Comparison of ENCODE assay signal across 12 cellular contexts in the genomic region with DNA sequence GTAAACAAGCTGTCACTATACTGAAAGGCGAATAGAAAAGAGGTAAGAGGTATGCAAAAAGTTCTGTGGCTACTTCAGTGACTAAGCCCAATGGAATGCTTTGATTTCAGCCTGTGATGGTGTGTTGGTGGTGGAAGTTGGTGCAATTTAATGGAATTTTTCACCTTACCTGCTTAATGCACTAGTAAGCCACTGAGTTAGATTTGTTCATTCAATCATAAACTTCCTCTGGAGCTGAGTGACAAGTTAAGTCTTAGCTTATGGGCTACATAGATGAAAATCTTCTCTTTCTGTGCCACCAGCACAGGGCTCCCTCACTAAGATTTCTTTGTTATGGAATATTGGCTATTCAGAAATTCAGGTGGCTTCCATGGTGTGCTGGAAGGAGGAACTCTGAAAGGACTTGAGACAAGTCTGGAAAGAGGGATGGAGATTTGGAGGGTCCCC. TPM values are rescaled to one million over a fixed set of nuclear protein-coding genes. Genes with fewer than 3 reads are reported as not detected.
DNase-seq lines count a peak whose midpoint lies in the region; ATAC-seq and TF ChIP-seq lines count a peak whose summit lies in the region.
"Had no signal": no experiment of that assay in that cellular context is flagged by ENCODE, and none has a peak within 500 bp of the region (broad histone marks: within the 10 kb centered on the region; RNA-seq: fewer than 3 reads in every experiment).

No MANE protein-coding gene starts in this region.

- DNase-seq in Caki2 (ENCODE audit: low read depth) (peak; percentile 1), mammary epithelial cell (peak; percentile 59), right cardiac atrium (no peak)
- no peak for DNase-seq in activated CD4-positive, CD25-positive, alpha-beta regulatory T cell treated with anti-CD3 and anti-CD28 coated beads, Interleukin-2, amount 50 U/mL, for 72 hours
- DNase-seq: activated naive CD4-positive, alpha-beta T cell treated with anti-CD3 and anti-CD28 coated beads, Interleukin-2, amount 10 ng/mL, durations not matched to agents 7 days and 5 days; NCI-H2171 had no signal

- TF ChIP-seq CTCF in mammary epithelial cell (conservative IDR thresholded peaks at IDR 0.05 in 1 of 2, IDR thresholded peaks at IDR 0.05 in 1 of 2; ENCODE audit: extremely low read depth in 1 of 2, insufficient read depth in 1 of 2, low read depth in 1 of 2, low read length in 2 of 2), result no peak

- H4K20me1 ChIP-seq in mammary epithelial cell (ENCODE audit: insufficient read depth, low read length), result no peaks in the 10 kb centered on the region

- H3K9me3 ChIP-seq in mammary epithelial cell (replicated peaks; ENCODE audit: insufficient read depth, low read length), result no peaks in the 10 kb centered on the region
- no peaks in the 10 kb centered on the region for H3K9me3 ChIP-seq in iPS-20b (ENCODE audit: insufficient read depth, low read depth, low read length)
- H3K9me3 ChIP-seq in right cardiac atrium (ENCODE audit: control insufficient read depth, low read length), result no peaks in the 10 kb centered on the region

- no peak overlapping the region for H3K4me2 ChIP-seq in mammary epithelial cell (ENCODE audit: insufficient read depth, low read depth, low read length)
- H3K4me2 ChIP-seq: smooth muscle cell had no signal

- H3K9ac ChIP-seq in mammary epithelial cell (ENCODE audit: insufficient read depth, low read length) (no peak overlapping the region), iPS-20b (ENCODE audit: low read depth, low read length) (no peak overlapping the region)

- intact Hi-C loops in mammary epithelial cell (cut with micrococcal nuclease) (no loop called here), right cardiac atrium (cut with DNase I) (no loop called here)

- dilution Hi-C loops in mammary epithelial cell (cut with HindIII; ENCODE audit: low sequenced_read_pairs), result no loop called here

- H3K4me1 ChIP-seq in mammary epithelial cell (ENCODE audit: insufficient read depth, low read length), result no peaks in the 10 kb centered on the region
- H3K4me1 ChIP-seq in iPS-20b (ENCODE audit: insufficient read depth, low read length), result peaks cover 11% of the 10 kb centered on the region
- H3K4me1 ChIP-seq in right cardiac atrium (ENCODE audit: control insufficient read depth, insufficient read depth, low read length), result no peaks in the 10 kb centered on the region

- H3K27ac ChIP-seq in mammary epithelial cell (ENCODE audit: insufficient read depth, low read depth, low read length), result no peak overlapping the region
- peak overlapping the region; percentile 15 for H3K27ac ChIP-seq in iPS-20b (ENCODE audit: low read length)
- H3K27ac ChIP-seq in right cardiac atrium (ENCODE audit: low read length), result no peak overlapping the region
- H3K27ac ChIP-seq: VCaP had no signal

- CTCF ChIA-PET in mammary epithelial cell (lab: Charles Lee; ENCODE audit: low non-redundant PET), result no interaction called here

- H3K36me3 ChIP-seq in mammary epithelial cell (ENCODE audit: insufficient read depth, low read length), result no peaks in the 10 kb centered on the region
- H3K36me3 ChIP-seq in iPS-20b (ENCODE audit: insufficient read depth, low read depth, low read length), result no peaks in the 10 kb centered on the region

- no TSS peak for BruUV-seq in mammary epithelial cell (replicated peaks; lab: Mats Ljungman, UMichigan)

- ATAC-seq in GM21825 (IDR thresholded peaks at IDR 0.05; ENCODE audit: unreplicated experiment) (no peak), GM21515 (IDR thresholded peaks at IDR 0.05; ENCODE audit: unreplicated experiment) (no peak), right cardiac atrium (no peak)

- in situ Hi-C loops in Caki2 (cut with HindIII; ENCODE audit: low pct_unique_long_range_greater_than_20kb, low sequenced_read_pairs), result no loop called here
- in situ Hi-C loops in mammary epithelial cell (cut with MboI; ENCODE audit: low sequenced_read_pairs in 2 of 2), result no loop called here

- no peak overlapping the region for H2AFZ ChIP-seq in mammary epithelial cell (ENCODE audit: low read depth, low read length)

- 40% methylated on average over 1 of the region's 1 CpG for WGBS in mammary epithelial cell (ENCODE audit: low coverage, missing lambda C conversion rate)
- 91% methylated on average over 1 of the region's 1 CpG for WGBS in right cardiac atrium

- H3K79me2 ChIP-seq in mammary epithelial cell (ENCODE audit: insufficient read depth, low read length), result no peaks in the 10 kb centered on the region

- no peak for TF ChIP-seq EP300 in Ishikawa (IDR thresholded peaks at IDR 0.05; ENCODE audit: borderline replicate concordance)

- no peak for TF ChIP-seq RAD21 in Ishikawa (IDR thresholded peaks at IDR 0.05; ENCODE audit: low read depth)

- H3K27me3 ChIP-seq in mammary epithelial cell (ENCODE audit: insufficient read depth, low read length) (no peaks in the 10 kb centered on the region), iPS-20b (ENCODE audit: insufficient read depth, low read length) (no peaks in the 10 kb centered on the region), right cardiac atrium (ENCODE audit: control insufficient read depth, insufficient read depth) (no peaks in the 10 kb centered on the region)

- H3K4me3 ChIP-seq in mammary epithelial cell (replicated peaks in 1 of 3; ENCODE audit: insufficient read depth in 1 of 3, low read depth in 2 of 3, low read length in 3 of 3) (no peak overlapping the region), iPS-20b (ENCODE audit: low read length) (peak overlapping the region; percentile 26; the same call in 1 of the 2 replicates), right cardiac atrium (ENCODE audit: low read length) (no peak overlapping the region)
- H3K4me3 ChIP-seq: smooth muscle cell had no signal

TF ChIP-seq in Ishikawa, 13 proteins besides CTCF, POLR2A, EP300 and RAD21:
- TF ChIP-seq, protein P1, sequence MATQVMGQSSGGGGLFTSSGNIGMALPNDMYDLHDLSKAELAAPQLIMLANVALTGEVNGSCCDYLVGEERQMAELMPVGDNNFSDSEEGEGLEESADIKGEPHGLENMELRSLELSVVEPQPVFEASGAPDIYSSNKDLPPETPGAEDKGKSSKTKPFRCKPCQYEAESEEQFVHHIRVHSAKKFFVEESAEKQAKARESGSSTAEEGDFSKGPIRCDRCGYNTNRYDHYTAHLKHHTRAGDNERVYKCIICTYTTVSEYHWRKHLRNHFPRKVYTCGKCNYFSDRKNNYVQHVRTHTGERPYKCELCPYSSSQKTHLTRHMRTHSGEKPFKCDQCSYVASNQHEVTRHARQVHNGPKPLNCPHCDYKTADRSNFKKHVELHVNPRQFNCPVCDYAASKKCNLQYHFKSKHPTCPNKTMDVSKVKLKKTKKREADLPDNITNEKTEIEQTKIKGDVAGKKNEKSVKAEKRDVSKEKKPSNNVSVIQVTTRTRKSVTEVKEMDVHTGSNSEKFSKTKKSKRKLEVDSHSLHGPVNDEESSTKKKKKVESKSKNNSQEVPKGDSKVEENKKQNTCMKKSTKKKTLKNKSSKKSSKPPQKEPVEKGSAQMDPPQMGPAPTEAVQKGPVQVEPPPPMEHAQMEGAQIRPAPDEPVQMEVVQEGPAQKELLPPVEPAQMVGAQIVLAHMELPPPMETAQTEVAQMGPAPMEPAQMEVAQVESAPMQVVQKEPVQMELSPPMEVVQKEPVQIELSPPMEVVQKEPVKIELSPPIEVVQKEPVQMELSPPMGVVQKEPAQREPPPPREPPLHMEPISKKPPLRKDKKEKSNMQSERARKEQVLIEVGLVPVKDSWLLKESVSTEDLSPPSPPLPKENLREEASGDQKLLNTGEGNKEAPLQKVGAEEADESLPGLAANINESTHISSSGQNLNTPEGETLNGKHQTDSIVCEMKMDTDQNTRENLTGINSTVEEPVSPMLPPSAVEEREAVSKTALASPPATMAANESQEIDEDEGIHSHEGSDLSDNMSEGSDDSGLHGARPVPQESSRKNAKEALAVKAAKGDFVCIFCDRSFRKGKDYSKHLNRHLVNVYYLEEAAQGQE (IDR thresholded peaks at IDR 0.05; ENCODE audit: low read depth), result no peak
- peak; percentile 61 for TF ChIP-seq TEAD4 (IDR thresholded peaks at IDR 0.05)

RNA-seq across cellular contexts. Expression of gene GAP43, which starts 8.3 kb away (rescaled TPM):
- not detected in 2 replicates for total RNA-seq in Caki2 (2014; rRNA removed; shearing (Covaris generic); ENCODE audit: low replicate concordance)
- not detected for total RNA-seq in mammary epithelial cell
- polyA plus RNA-seq in mammary epithelial cell, result not detected
- not detected for polyA minus RNA-seq in mammary epithelial cell
- total RNA-seq in right cardiac atrium, result 1 to 10 TPM in 1 of 4 donors, under 1 TPM in 2, not detected in 1; 0.37 to 1.0 (median 0.53) TPM
- polyA plus RNA-seq in right cardiac atrium, result 0.84 TPM

Comparison
In these comparisons a context has a peak if more than half of its experiments do, and no peak if none do; other contexts are left out.
1. DNase-seq: peak in Caki2 (single experiment) and mammary epithelial cell (single experiment); none in activated CD4-positive, CD25-positive, alpha-beta regulatory T cell treated with anti-CD3 and anti-CD28 coated beads, Interleukin-2, amount 50 U/mL, for 72 hours (single experiment) and right cardiac atrium (0 of 3).